ENCODE assay signal across 1 cellular context in the genomic region with DNA sequence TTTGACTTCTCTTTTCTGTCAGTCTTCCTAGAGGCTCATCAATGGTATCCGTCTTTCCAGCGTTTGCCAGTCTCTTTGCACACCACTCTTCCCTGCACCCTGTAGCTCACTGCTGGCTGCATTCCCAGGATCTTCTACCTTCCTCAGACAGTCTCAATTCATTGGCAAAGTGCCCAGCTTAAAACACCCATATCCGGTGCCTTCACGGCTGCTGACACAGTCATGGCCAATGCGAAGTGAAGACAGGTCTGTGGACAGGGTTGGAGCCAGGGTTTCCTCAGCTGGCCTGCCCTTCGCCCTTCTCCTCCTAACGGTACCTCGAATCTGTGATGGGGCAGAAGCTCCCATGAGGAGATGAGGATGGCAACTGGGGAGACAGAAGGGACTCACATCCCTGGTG.
TF ChIP-seq lines count a peak whose summit lies in the region.

No MANE protein-coding gene starts in this region.

TF ChIP-seq in K562, 482 proteins besides CTCF, POLR2A, EP300 and RAD21:
- TF ChIP-seq NFIC (IDR thresholded peaks at IDR 0.05) (peak; percentile 85), GTF2A2 (tag; IDR thresholded peaks at IDR 0.05) (no peak), HDAC2 (IDR thresholded peaks at IDR 0.05) (no peak), CBFB (CRISPR knock-in tag; IDR thresholded peaks at IDR 0.05) (no peak), POLR2B (IDR thresholded peaks at IDR 0.05; ENCODE audit: low read depth, partially characterized antibody) (peak; percentile 37)
- TF ChIP-seq, protein P1, sequence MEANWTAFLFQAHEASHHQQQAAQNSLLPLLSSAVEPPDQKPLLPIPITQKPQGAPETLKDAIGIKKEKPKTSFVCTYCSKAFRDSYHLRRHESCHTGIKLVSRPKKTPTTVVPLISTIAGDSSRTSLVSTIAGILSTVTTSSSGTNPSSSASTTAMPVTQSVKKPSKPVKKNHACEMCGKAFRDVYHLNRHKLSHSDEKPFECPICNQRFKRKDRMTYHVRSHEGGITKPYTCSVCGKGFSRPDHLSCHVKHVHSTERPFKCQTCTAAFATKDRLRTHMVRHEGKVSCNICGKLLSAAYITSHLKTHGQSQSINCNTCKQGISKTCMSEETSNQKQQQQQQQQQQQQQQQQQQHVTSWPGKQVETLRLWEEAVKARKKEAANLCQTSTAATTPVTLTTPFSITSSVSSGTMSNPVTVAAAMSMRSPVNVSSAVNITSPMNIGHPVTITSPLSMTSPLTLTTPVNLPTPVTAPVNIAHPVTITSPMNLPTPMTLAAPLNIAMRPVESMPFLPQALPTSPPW (CRISPR knock-in tag; IDR thresholded peaks at IDR 0.05), result no peak
- TF ChIP-seq, protein P2, sequence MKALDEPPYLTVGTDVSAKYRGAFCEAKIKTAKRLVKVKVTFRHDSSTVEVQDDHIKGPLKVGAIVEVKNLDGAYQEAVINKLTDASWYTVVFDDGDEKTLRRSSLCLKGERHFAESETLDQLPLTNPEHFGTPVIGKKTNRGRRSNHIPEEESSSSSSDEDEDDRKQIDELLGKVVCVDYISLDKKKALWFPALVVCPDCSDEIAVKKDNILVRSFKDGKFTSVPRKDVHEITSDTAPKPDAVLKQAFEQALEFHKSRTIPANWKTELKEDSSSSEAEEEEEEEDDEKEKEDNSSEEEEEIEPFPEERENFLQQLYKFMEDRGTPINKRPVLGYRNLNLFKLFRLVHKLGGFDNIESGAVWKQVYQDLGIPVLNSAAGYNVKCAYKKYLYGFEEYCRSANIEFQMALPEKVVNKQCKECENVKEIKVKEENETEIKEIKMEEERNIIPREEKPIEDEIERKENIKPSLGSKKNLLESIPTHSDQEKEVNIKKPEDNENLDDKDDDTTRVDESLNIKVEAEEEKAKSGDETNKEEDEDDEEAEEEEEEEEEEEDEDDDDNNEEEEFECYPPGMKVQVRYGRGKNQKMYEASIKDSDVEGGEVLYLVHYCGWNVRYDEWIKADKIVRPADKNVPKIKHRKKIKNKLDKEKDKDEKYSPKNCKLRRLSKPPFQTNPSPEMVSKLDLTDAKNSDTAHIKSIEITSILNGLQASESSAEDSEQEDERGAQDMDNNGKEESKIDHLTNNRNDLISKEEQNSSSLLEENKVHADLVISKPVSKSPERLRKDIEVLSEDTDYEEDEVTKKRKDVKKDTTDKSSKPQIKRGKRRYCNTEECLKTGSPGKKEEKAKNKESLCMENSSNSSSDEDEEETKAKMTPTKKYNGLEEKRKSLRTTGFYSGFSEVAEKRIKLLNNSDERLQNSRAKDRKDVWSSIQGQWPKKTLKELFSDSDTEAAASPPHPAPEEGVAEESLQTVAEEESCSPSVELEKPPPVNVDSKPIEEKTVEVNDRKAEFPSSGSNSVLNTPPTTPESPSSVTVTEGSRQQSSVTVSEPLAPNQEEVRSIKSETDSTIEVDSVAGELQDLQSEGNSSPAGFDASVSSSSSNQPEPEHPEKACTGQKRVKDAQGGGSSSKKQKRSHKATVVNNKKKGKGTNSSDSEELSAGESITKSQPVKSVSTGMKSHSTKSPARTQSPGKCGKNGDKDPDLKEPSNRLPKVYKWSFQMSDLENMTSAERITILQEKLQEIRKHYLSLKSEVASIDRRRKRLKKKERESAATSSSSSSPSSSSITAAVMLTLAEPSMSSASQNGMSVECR (CRISPR knock-in tag; IDR thresholded peaks at IDR 0.05), result no peak
